In genomic region chr9:137188490-137189296, GRCh38 we compare ENCODE assay signal across 1 cellular context.
TF ChIP-seq lines count a peak whose summit lies in the region.

A gene with protein sequence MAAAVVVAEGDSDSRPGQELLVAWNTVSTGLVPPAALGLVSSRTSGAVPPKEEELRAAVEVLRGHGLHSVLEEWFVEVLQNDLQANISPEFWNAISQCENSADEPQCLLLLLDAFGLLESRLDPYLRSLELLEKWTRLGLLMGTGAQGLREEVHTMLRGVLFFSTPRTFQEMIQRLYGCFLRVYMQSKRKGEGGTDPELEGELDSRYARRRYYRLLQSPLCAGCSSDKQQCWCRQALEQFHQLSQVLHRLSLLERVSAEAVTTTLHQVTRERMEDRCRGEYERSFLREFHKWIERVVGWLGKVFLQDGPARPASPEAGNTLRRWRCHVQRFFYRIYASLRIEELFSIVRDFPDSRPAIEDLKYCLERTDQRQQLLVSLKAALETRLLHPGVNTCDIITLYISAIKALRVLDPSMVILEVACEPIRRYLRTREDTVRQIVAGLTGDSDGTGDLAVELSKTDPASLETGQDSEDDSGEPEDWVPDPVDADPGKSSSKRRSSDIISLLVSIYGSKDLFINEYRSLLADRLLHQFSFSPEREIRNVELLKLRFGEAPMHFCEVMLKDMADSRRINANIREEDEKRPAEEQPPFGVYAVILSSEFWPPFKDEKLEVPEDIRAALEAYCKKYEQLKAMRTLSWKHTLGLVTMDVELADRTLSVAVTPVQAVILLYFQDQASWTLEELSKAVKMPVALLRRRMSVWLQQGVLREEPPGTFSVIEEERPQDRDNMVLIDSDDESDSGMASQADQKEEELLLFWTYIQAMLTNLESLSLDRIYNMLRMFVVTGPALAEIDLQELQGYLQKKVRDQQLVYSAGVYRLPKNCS (minus strand): TSS chr9:137188560. CDS start chr9:137188532, 28 bp downstream.
A gene with protein sequence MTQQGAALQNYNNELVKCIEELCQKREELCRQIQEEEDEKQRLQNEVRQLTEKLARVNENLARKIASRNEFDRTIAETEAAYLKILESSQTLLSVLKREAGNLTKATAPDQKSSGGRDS (plus strand): TSS chr9:137188676. CDS start chr9:137188727, 51 bp downstream.

TF ChIP-seq in K562, 482 proteins besides CTCF, POLR2A, EP300 and RAD21 (continued from another document and continues in another):
- TF ChIP-seq ELK1 (CRISPR knock-in tag; IDR thresholded peaks at IDR 0.05) (no peak), RCOR1 (IDR thresholded peaks at IDR 0.05; ENCODE audit: borderline replicate concordance in 1 of 2, low read depth in 2 of 2, low read length in 2 of 2) (0 out of 4 replicates have a peak, but pooled peaks of 1 of the 2 experiments have one; percentile 39), TBL1XR1 (IDR thresholded peaks at IDR 0.05; ENCODE audit: low read length in 2 of 2) (peak; percentile 61 to 100; a peak in 3 of 4 replicates), ETS1 (conservative IDR thresholded peaks at IDR 0.05; ENCODE audit: control insufficient read depth, low read depth, low read length) (peak; percentile 88), ZEB2 (IDR thresholded peaks at IDR 0.05) (peak; percentile 66; the same call in 1 of the 2 replicates), CXXC5 (CRISPR knock-in tag; IDR thresholded peaks at IDR 0.05) (peak; percentile 94), MBD2 (IDR thresholded peaks at IDR 0.05; ENCODE audit: borderline replicate concordance, low read depth) (peak; percentile 88), SIX5 (IDR thresholded peaks at IDR 0.05; ENCODE audit: borderline replicate concordance in 1 of 2, insufficient read depth in 1 of 2, low read depth in 1 of 2, low read length in 2 of 2) (peak; percentile 59 to 67; a peak in 3 of 4 replicates), SMAD4 (CRISPR knock-in tag; conservative IDR thresholded peaks at IDR 0.05) (peak; percentile 68; the same call in 1 of the 2 replicates), BDP1 (IDR thresholded peaks at IDR 0.05; ENCODE audit: insufficient read depth, insufficient read length) (no peak), KLF1 (tag; IDR thresholded peaks at IDR 0.05) (no peak; the same call in none of the 2 replicates), HDAC8 (tag; IDR thresholded peaks at IDR 0.05) (0 out of 2 replicates have a peak, but pooled peaks have one; percentile 30), CHD1 (IDR thresholded peaks at IDR 0.05; ENCODE audit: low read length) (no peak), JUN (IDR thresholded peaks at IDR 0.05; ENCODE audit: borderline replicate concordance, low read depth, low read length) (peak; percentile 69; the same call in 1 of the 2 replicates), JUN (CRISPR knock-in tag; IDR thresholded peaks at IDR 0.05; ENCODE audit: borderline replicate concordance) (no peak), CC2D1A (IDR thresholded peaks at IDR 0.05) (no peak), KDM4B (IDR thresholded peaks at IDR 0.05; ENCODE audit: borderline replicate concordance in 2 of 2, low read depth in 1 of 2) (0 out of 4 replicates have a peak, but pooled peaks of 1 of the 2 experiments have one; percentile 43), TCF3 (CRISPR knock-in tag; IDR thresholded peaks at IDR 0.05) (peak; percentile 35), ZNF780A (CRISPR knock-in tag; IDR thresholded peaks at IDR 0.05) (no peak), SETDB1 (IDR thresholded peaks at IDR 0.05; ENCODE audit: low read length) (peak; percentile 86), NFYB (IDR thresholded peaks at IDR 0.05; ENCODE audit: extremely low read depth, insufficient read length) (no peak), ESRRA (IDR thresholded peaks at IDR 0.05; ENCODE audit: borderline replicate concordance, low read depth) (peak; percentile 81), HLTF (IDR thresholded peaks at IDR 0.05) (peak; percentile 70; the same call in 1 of the 2 replicates), BCL6 (CRISPR knock-in tag; IDR thresholded peaks at IDR 0.05) (no peak), ZNF79 (CRISPR knock-in tag; IDR thresholded peaks at IDR 0.05; ENCODE audit: low read depth) (no peak), ETV6 (IDR thresholded peaks at IDR 0.05; ENCODE audit: borderline replicate concordance in 1 of 2, low read depth in 2 of 2, low read length in 1 of 2) (peak in 1 of 2 experiments; percentile 11; a peak in 1 of 4 replicates), ETV6 (CRISPR knock-in tag; IDR thresholded peaks at IDR 0.05; ENCODE audit: borderline replicate concordance) (no peak; the same call in 1 of the 2 replicates), AFF4 (CRISPR knock-in tag; IDR thresholded peaks at IDR 0.05) (peak; percentile 80; the same call in 1 of the 2 replicates), ATF7 (IDR thresholded peaks at IDR 0.05) (peak; percentile 95), U2AF1 (optimal IDR thresholded peaks at IDR 0.05; ENCODE audit: low read depth, low read length) (peak; percentile 96), POLR2B (IDR thresholded peaks at IDR 0.05; ENCODE audit: low read depth, partially characterized antibody) (peak; percentile 73), ZBTB2 (IDR thresholded peaks at IDR 0.05) (peak; percentile 79), FOSL1 (tag; conservative IDR thresholded peaks at IDR 0.05) (peak; percentile 77), TAF1 (IDR thresholded peaks at IDR 0.05; ENCODE audit: control insufficient read depth, extremely low read depth, insufficient read depth, low read length, severe bottlenecking) (peak; percentile 85), NR2C1 (IDR thresholded peaks at IDR 0.05) (no peak), NR2C1 (tag; IDR thresholded peaks at IDR 0.05) (peak; percentile 26; the same call in 1 of the 2 replicates), GABPA (tag; conservative IDR thresholded peaks at IDR 0.05; ENCODE audit: low read depth) (peak; percentile 44), DEAF1 (CRISPR knock-in tag; IDR thresholded peaks at IDR 0.05) (peak; percentile 41; the same call in 1 of the 2 replicates), YY1 (IDR thresholded peaks at IDR 0.05; ENCODE audit: borderline replicate concordance in 1 of 3, control insufficient read depth in 1 of 3, extremely low read depth in 1 of 3, insufficient read depth in 3 of 3, insufficient read length in 1 of 3, insufficient replicate concordance in 2 of 3, low read depth in 1 of 3, low read length in 2 of 3) (peak; percentile 67 to 91 (median 87))
- TF ChIP-seq, protein P1, sequence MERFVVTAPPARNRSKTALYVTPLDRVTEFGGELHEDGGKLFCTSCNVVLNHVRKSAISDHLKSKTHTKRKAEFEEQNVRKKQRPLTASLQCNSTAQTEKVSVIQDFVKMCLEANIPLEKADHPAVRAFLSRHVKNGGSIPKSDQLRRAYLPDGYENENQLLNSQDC (CRISPR knock-in tag; IDR thresholded peaks at IDR 0.05), result peak; percentile 35; the same call in 1 of the 2 replicates
- TF ChIP-seq, protein P2, sequence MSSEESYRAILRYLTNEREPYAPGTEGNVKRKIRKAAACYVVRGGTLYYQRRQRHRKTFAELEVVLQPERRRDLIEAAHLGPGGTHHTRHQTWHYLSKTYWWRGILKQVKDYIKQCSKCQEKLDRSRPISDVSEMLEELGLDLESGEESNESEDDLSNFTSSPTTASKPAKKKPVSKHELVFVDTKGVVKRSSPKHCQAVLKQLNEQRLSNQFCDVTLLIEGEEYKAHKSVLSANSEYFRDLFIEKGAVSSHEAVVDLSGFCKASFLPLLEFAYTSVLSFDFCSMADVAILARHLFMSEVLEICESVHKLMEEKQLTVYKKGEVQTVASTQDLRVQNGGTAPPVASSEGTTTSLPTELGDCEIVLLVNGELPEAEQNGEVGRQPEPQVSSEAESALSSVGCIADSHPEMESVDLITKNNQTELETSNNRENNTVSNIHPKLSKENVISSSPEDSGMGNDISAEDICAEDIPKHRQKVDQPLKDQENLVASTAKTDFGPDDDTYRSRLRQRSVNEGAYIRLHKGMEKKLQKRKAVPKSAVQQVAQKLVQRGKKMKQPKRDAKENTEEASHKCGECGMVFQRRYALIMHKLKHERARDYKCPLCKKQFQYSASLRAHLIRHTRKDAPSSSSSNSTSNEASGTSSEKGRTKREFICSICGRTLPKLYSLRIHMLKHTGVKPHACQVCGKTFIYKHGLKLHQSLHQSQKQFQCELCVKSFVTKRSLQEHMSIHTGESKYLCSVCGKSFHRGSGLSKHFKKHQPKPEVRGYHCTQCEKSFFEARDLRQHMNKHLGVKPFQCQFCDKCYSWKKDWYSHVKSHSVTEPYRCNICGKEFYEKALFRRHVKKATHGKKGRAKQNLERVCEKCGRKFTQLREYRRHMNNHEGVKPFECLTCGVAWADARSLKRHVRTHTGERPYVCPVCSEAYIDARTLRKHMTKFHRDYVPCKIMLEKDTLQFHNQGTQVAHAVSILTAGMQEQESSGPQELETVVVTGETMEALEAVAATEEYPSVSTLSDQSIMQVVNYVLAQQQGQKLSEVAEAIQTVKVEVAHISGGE (CRISPR knock-in tag; IDR thresholded peaks at IDR 0.05), result peak in 1 of 3 experiments; percentile 72; a peak in 2 of 6 replicates
- TF ChIP-seq, protein P3, sequence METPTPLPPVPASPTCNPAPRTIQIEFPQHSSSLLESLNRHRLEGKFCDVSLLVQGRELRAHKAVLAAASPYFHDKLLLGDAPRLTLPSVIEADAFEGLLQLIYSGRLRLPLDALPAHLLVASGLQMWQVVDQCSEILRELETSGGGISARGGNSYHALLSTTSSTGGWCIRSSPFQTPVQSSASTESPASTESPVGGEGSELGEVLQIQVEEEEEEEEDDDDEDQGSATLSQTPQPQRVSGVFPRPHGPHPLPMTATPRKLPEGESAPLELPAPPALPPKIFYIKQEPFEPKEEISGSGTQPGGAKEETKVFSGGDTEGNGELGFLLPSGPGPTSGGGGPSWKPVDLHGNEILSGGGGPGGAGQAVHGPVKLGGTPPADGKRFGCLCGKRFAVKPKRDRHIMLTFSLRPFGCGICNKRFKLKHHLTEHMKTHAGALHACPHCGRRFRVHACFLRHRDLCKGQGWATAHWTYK (CRISPR knock-in tag; IDR thresholded peaks at IDR 0.05), result peak; percentile 29; the same call in 1 of the 2 replicates
